28 cellular contexts compared by ENCODE assay signal in the genomic region with DNA sequence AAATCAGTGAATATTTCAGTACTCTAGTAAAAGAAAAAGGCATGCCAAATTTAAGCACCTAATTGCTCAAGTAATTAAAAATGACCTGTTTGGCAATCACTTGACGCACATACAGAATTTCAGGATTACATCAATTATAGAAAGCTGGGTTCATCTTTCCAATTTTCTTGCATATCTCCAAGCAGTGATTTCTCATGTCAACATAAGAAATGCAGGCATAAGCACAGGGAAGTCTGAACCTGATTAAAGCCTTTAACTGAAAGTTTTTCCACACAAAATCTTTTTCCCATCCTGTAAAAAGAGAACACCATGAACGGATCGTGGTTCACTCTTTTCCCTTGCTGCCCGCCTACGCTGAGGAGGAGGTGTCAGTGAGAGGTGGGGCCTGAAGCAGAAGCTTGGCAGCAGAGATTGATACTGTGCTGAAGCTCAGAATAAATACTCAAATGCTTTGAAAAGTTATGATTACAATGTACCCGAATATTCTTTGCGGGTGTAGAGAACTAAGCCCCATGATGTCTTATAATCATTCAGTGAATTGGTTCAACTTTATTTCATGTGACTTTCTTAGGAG.
DNase-seq lines count a peak whose midpoint lies in the region; ATAC-seq and TF ChIP-seq lines count a peak whose summit lies in the region.
"Had no signal": no experiment of that assay in that cellular context is flagged by ENCODE, and none has a peak within 500 bp of the region (broad histone marks: within the 10 kb centered on the region; RNA-seq: fewer than 3 reads in every experiment).

No MANE protein-coding gene starts in this region.

- H3K9me3 ChIP-seq in A673 (ENCODE audit: low read depth, low read length, poor library complexity, severe bottlenecking) (no peaks in the 10 kb centered on the region), endocrine pancreas (ENCODE audit: control insufficient read depth, low read length) (no peaks in the 10 kb centered on the region), hepatocyte (ENCODE audit: low read depth) (no peaks in the 10 kb centered on the region)
- H3K9me3 ChIP-seq: breast epithelium, Peyer's patch, thyroid gland had no signal

- ATAC-seq in GM21825 (IDR thresholded peaks at IDR 0.05; ENCODE audit: unreplicated experiment), result no peak
- ATAC-seq: HCT116; stimulated activated naive B cell treated with anti-CD40 and anti-IgM and Interleukin-4, amounts not matched to agents 10 μg/mL and 1 μg/mL and 100 μg/mL, for 72 hours; T-helper 17 cell had no signal

- WGBS in hepatocyte (ENCODE audit: low lambda C conversion rate, missing lambda C conversion rate), result 60% methylated on average over 7 of the region's 7 CpGs

- H3K36me3 ChIP-seq in A673 (ENCODE audit: insufficient read depth, low read length, poor library complexity, severe bottlenecking), result no peaks in the 10 kb centered on the region
- no peaks in the 10 kb centered on the region for H3K36me3 ChIP-seq in endocrine pancreas (ENCODE audit: control insufficient read depth, insufficient read depth, low read length)
- no peaks in the 10 kb centered on the region for H3K36me3 ChIP-seq in hepatocyte (replicated peaks; ENCODE audit: insufficient read depth, low read depth)
- H3K36me3 ChIP-seq: breast epithelium, Peyer's patch, thyroid gland, WERI-Rb-1 had no signal

- TF ChIP-seq CTCF in A673 (conservative IDR thresholded peaks at IDR 0.05; ENCODE audit: low read depth, low read length), result no peak
- no peak for TF ChIP-seq CTCF in hepatocyte (IDR thresholded peaks at IDR 0.05; ENCODE audit: poor library complexity)

- H3K9me2 ChIP-seq in hepatocyte (replicated peaks; ENCODE audit: insufficient read depth), result no peaks in the 10 kb centered on the region

- H3K27me3 ChIP-seq in A673 (replicated peaks; ENCODE audit: insufficient read depth, low read depth, low read length, poor library complexity), result peaks cover 9% of the 10 kb centered on the region
- no peaks in the 10 kb centered on the region for H3K27me3 ChIP-seq in endocrine pancreas (ENCODE audit: control insufficient read depth, insufficient read depth, low read length)
- H3K27me3 ChIP-seq in hepatocyte, result no peaks in the 10 kb centered on the region
- H3K27me3 ChIP-seq: breast epithelium, Peyer's patch, thyroid gland had no signal

- CTCF ChIA-PET in A673 (lab: Charles Lee), result no interaction called here

- intact Hi-C loops in A673 (cut with micrococcal nuclease; ENCODE audit: unreplicated experiment) (no loop called here), posterior cingulate gyrus (cut with DNase I) (no loop called here)

- no peak overlapping the region for H3K27ac ChIP-seq in A673 (ENCODE audit: low read depth, low read length, poor library complexity, severe bottlenecking)
- H3K27ac ChIP-seq in hepatocyte, result no peak overlapping the region
- H3K27ac ChIP-seq: parathyroid adenoma, Peyer's patch, thyroid gland, WERI-Rb-1 had no signal

- POLR2A ChIA-PET in A673 (lab: Charles Lee; ENCODE audit: low non-redundant PET), result no interaction called here

- DNase-seq in A673 (ENCODE audit: low spot score), result peak; percentile 7
- DNase-seq in hepatocyte (ENCODE audit: low spot score), result peak; percentile 6
- peak in 9 of 10 donors; percentile 23 to 95 (median 69) for DNase-seq in posterior cingulate gyrus
- no peak for DNase-seq in germinal center (ENCODE audit: low spot score)
- DNase-seq in kidney glomerular epithelial cell (lab: John Stamatoyannopoulos, UW), result no peak
- DNase-seq in GM19238 (ENCODE audit: insufficient read length, low spot score), result no peak
- DNase-seq: 8988T; activated CD4-positive, alpha-beta T cell treated with anti-CD3 and anti-CD28 coated beads, Interleukin-2, amount 50 U/mL, for 4 hours; activated CD8-positive, alpha-beta memory T cell treated with anti-CD3 and anti-CD28 coated beads, Interleukin-2, amount 50 U/mL, for 48 hours; activated naive CD8-positive, alpha-beta T cell treated with anti-CD3 and anti-CD28 coated beads, Interleukin-2, amount 10 ng/mL, durations not matched to agents 7 days and 5 days; AML-193; CD8-positive, alpha-beta memory T cell; cortex of kidney; islet precursor cell; naive B cell; NCI-H1417 treated with DMSO at 0.1 percent for 48 hours; NCI-H510A treated with DMSO at 0.1 percent for 48 hours; Peyer's patch; small intestine; stimulated activated naive B cell treated with anti-CD40 and anti-IgM and Interleukin-4, amounts not matched to agents 10 μg/mL and 1 μg/mL and 100 μg/mL, for 72 hours; T-helper 17 cell; thyroid gland; WERI-Rb-1 had no signal

- no TSS peak for BruUV-seq in A673 (replicated peaks; lab: Mats Ljungman, UMichigan)

- H3K4me2 ChIP-seq in hepatocyte, result no peak overlapping the region

- H4K20me1 ChIP-seq in hepatocyte (ENCODE audit: insufficient read depth, poor library complexity, severe bottlenecking), result no peaks in the 10 kb centered on the region

- no peak overlapping the region for H2AFZ ChIP-seq in hepatocyte
- H2AFZ ChIP-seq: parathyroid adenoma had no signal

- H3K4me1 ChIP-seq in A673 (ENCODE audit: insufficient read depth, low read length, poor library complexity, severe bottlenecking) (no peaks in the 10 kb centered on the region), endocrine pancreas (ENCODE audit: control insufficient read depth, insufficient read depth, low read length) (no peaks in the 10 kb centered on the region), hepatocyte (ENCODE audit: insufficient read depth) (no peaks in the 10 kb centered on the region)
- H3K4me1 ChIP-seq: breast epithelium, parathyroid adenoma, Peyer's patch, thyroid gland had no signal

- H3K9ac ChIP-seq in endocrine pancreas (ENCODE audit: control insufficient read depth, insufficient read depth, low read length), result no peak overlapping the region
- H3K9ac ChIP-seq: parathyroid adenoma had no signal

- no peaks in the 10 kb centered on the region for H3K79me2 ChIP-seq in hepatocyte
- H3K79me2 ChIP-seq: parathyroid adenoma had no signal

- H3K4me3 ChIP-seq in A673 (ENCODE audit: low read depth, low read length, poor library complexity, severe bottlenecking) (no peak overlapping the region), endocrine pancreas (ENCODE audit: control insufficient read depth, insufficient read depth, low read length) (peak overlapping the region; percentile 16), hepatocyte (no peak overlapping the region)
- H3K4me3 ChIP-seq: breast epithelium, Peyer's patch, thyroid gland had no signal

Comparison
In these comparisons a context has a peak if more than half of its experiments do, and no peak if none do; other contexts are left out.
1. DNase-seq: peak in A673 (single experiment), hepatocyte (single experiment) and posterior cingulate gyrus (9 of 10); none in germinal center (single experiment), kidney glomerular epithelial cell (single experiment) and GM19238 (single experiment).